8 cellular contexts compared by ENCODE assay signal in the genomic region with DNA sequence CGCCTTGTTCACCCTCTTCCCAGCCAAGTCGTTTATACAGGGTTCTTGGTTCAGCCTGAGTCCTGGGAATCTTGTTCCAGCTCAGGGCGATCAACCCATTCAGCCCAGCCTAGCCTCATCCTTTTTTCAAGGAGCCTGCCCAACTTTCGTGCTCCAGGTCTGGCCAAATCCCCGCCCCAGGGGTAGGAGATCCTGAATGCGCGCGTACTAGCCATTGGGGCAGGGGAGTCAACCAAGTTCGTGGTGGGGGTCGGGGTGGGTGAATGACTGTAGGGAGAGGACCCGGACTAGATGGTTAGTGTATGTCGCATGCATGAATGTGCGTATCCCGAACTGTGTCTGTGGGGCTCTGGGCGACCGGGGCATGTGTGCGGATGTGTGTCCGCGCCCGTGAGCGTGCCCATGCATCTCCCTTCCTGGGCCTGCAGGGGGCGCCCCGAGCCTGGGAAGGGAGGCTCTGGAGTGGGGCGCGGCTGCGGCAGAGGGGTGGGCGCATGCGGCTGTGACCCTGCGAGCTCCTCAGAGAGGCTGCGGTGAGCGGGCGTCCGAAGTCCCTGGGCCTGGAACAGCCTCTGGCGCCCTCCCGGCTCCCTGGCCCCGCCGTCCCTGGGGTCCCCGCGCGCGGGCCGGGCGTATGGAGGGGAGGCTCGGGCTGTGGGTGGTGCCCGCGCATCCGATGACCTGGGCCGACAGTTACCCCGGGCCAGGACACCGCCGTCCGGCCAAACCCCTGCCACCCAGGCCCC. TPM values are rescaled to one million over a fixed set of nuclear protein-coding genes. Genes with fewer than 3 reads are reported as not detected.
DNase-seq lines count a peak whose midpoint lies in the region; ATAC-seq and TF ChIP-seq lines count a peak whose summit lies in the region.

No MANE protein-coding gene starts in this region.

- peaks cover 33% of the 10 kb centered on the region for H3K27me3 ChIP-seq in endodermal cell (ENCODE audit: control insufficient read depth, insufficient read depth, low read length, poor library complexity, severe bottlenecking)
- peaks cover 13 to 24% of the 10 kb centered on the region in 2 experiments for H3K27me3 ChIP-seq in mesenchymal stem cell (ENCODE audit: control insufficient read depth in 1 of 2, insufficient read depth in 1 of 2, low read length in 2 of 2)

- H2BK15ac ChIP-seq in mesenchymal stem cell (ENCODE audit: low read depth, poor library complexity, severe bottlenecking): peak overlapping the region; percentile 8

- H3K23ac ChIP-seq in mesenchymal stem cell (ENCODE audit: low read length in 2 of 2): peak overlapping the region in 1 of 2 experiments; percentile 46

- no peaks in the 10 kb centered on the region for H3K79me1 ChIP-seq in mesenchymal stem cell (replicated peaks; ENCODE audit: low read length, poor library complexity, severe bottlenecking)

- H3K4me1 ChIP-seq in endodermal cell (ENCODE audit: control insufficient read depth, insufficient read depth, low read length) (no peaks in the 10 kb centered on the region), mesenchymal stem cell (ENCODE audit: control insufficient read depth, insufficient read depth, low read depth, low read length) (peaks cover 11% of the 10 kb centered on the region)

- no peak overlapping the region for H3K14ac ChIP-seq in mesenchymal stem cell (ENCODE audit: low read length in 2 of 2)

- H3K36me3 ChIP-seq in endodermal cell (ENCODE audit: control insufficient read depth, insufficient read depth, low read length) (no peaks in the 10 kb centered on the region), mesenchymal stem cell (ENCODE audit: control insufficient read depth in 1 of 2, insufficient read depth in 2 of 2, low read depth in 1 of 2, low read length in 2 of 2) (no peaks in the 10 kb centered on the region)

- no peak overlapping the region for H2BK12ac ChIP-seq in mesenchymal stem cell (ENCODE audit: low read length in 2 of 2)

- no peak overlapping the region for H3K27ac Mint-ChIP-seq in activated CD8-positive, alpha-beta memory T cell treated with anti-CD3 and anti-CD28 coated beads, Interleukin-2, amount 10 ng/mL, durations not matched to agents 7 days and 5 days
- no peak overlapping the region for H3K27ac Mint-ChIP-seq in endodermal cell

- H3K27ac ChIP-seq in endodermal cell (ENCODE audit: low read depth, low read length) (no peak overlapping the region), mesenchymal stem cell (ENCODE audit: low read length, poor library complexity, severe bottlenecking) (no peak overlapping the region)

- peak overlapping the region; percentile 19 for H4K8ac ChIP-seq in mesenchymal stem cell (ENCODE audit: low read length)

- peak; percentile 82 for DNase-seq in COLO668 (lab: John Stamatoyannopoulos, UW; ENCODE audit: unreplicated experiment)
- DNase-seq in NCI-H510A treated with DMSO at 0.1 percent for 48 hours (lab: John Stamatoyannopoulos, UW): peak; percentile 42
- DNase-seq in activated CD8-positive, alpha-beta memory T cell treated with anti-CD3 and anti-CD28 coated beads, Interleukin-2, amount 10 ng/mL, durations not matched to agents 7 days and 5 days: peak; percentile 79
- peak; percentile 94 for DNase-seq in endodermal cell
- peak; percentile 62 for DNase-seq in mesenchymal stem cell
- peak; percentile 56 to 70 (median 59) for DNase-seq in stimulated activated CD4-positive, alpha-beta T cell treated with anti-CD3 and anti-CD28 coated beads, TNF-alpha, amount 100 ng/mL, for 4 hours (ENCODE audit: low read depth in 3 of 3)

- peak overlapping the region; percentile 99 for H3K4me2 ChIP-seq in mesenchymal stem cell (ENCODE audit: low read length, poor library complexity, severe bottlenecking)

- peaks cover 8% of the 10 kb centered on the region for H3K4me1 Mint-ChIP-seq in activated CD8-positive, alpha-beta memory T cell treated with anti-CD3 and anti-CD28 coated beads, Interleukin-2, amount 10 ng/mL, durations not matched to agents 7 days and 5 days
- peaks cover 10% of the 10 kb centered on the region for H3K4me1 Mint-ChIP-seq in endodermal cell

- H3K4me3 Mint-ChIP-seq in activated CD8-positive, alpha-beta memory T cell treated with anti-CD3 and anti-CD28 coated beads, Interleukin-2, amount 10 ng/mL, durations not matched to agents 7 days and 5 days: peak overlapping the region; percentile 69
- H3K4me3 Mint-ChIP-seq in endodermal cell: peak overlapping the region; percentile 50

- peak; percentile 98 for TF ChIP-seq CTCF in endodermal cell (conservative IDR thresholded peaks at IDR 0.05)

- H3K9me3 ChIP-seq in endodermal cell (ENCODE audit: control insufficient read depth, low read length) (no peaks in the 10 kb centered on the region), mesenchymal stem cell (ENCODE audit: control insufficient read depth, low read length) (no peaks in the 10 kb centered on the region)

- no peaks in the 10 kb centered on the region for H3K9me3 Mint-ChIP-seq in activated CD8-positive, alpha-beta memory T cell treated with anti-CD3 and anti-CD28 coated beads, Interleukin-2, amount 10 ng/mL, durations not matched to agents 7 days and 5 days (ENCODE audit: low read depth)
- H3K9me3 Mint-ChIP-seq in endodermal cell: no peaks in the 10 kb centered on the region

- peak overlapping the region; percentile 96 for H2AFZ ChIP-seq in mesenchymal stem cell (ENCODE audit: low read depth, low read length)

- H3K9ac ChIP-seq in endodermal cell (ENCODE audit: extremely low read depth, low read length, poor library complexity, severe bottlenecking) (no peak overlapping the region), mesenchymal stem cell (ENCODE audit: low read length) (peak overlapping the region; percentile 86)

- peak; percentile 57 for ATAC-seq in HG02678 (IDR thresholded peaks at IDR 0.05; ENCODE audit: unreplicated experiment)
- peak; percentile 92 for ATAC-seq in activated CD8-positive, alpha-beta memory T cell treated with anti-CD3 and anti-CD28 coated beads, Interleukin-2, amount 10 ng/mL, durations not matched to agents 7 days and 5 days
- no peak for ATAC-seq in HG03457 (IDR thresholded peaks at IDR 0.05; ENCODE audit: unreplicated experiment)

- H3K18ac ChIP-seq in mesenchymal stem cell (ENCODE audit: low read depth in 1 of 2, low read length in 2 of 2): peak overlapping the region in 1 of 2 experiments; percentile 9

- H3K27me3 Mint-ChIP-seq in activated CD8-positive, alpha-beta memory T cell treated with anti-CD3 and anti-CD28 coated beads, Interleukin-2, amount 10 ng/mL, durations not matched to agents 7 days and 5 days: peaks cover 33% of the 10 kb centered on the region
- H3K27me3 Mint-ChIP-seq in endodermal cell (ENCODE audit: insufficient read depth): peaks cover 57% of the 10 kb centered on the region

- H2BK5ac ChIP-seq in mesenchymal stem cell (ENCODE audit: low read depth, low read length, poor library complexity, severe bottlenecking): no peak overlapping the region

- no peaks in the 10 kb centered on the region for H3K36me3 Mint-ChIP-seq in activated CD8-positive, alpha-beta memory T cell treated with anti-CD3 and anti-CD28 coated beads, Interleukin-2, amount 10 ng/mL, durations not matched to agents 7 days and 5 days
- no peaks in the 10 kb centered on the region for H3K36me3 Mint-ChIP-seq in endodermal cell (ENCODE audit: low read depth)

- H4K91ac ChIP-seq in mesenchymal stem cell (ENCODE audit: low read length): peak overlapping the region; percentile 55

- 12 to 23% methylated on average over 15 to 52 of the region's 52 CpGs for WGBS in endodermal cell (ENCODE audit: insufficient coverage in 1 of 2, insufficient read length in 1 of 2), 2 experiments
- WGBS in mesenchymal stem cell: 6% methylated on average over 52 of the region's 52 CpGs

- CTCF ChIA-PET in activated CD8-positive, alpha-beta memory T cell treated with anti-CD3 and anti-CD28 coated beads, Interleukin-2, amount 10 ng/mL, durations not matched to agents 7 days and 5 days (lab: Charles Lee): interaction anchor here (0.8 to 4.5 kb wide), 12 partner anchors 9 to 245 kb away, joined by 3 to 60 read pairs (median 6); a partner anchor contains a TSS

- H3K4me3 ChIP-seq in endodermal cell (ENCODE audit: low read length): peak overlapping the region; percentile 59
- peak overlapping the region; percentile 69 to 83 for H3K4me3 ChIP-seq in mesenchymal stem cell (ENCODE audit: insufficient read depth in 1 of 2, low read depth in 1 of 2, low read length in 2 of 2)

- H3K4ac ChIP-seq in mesenchymal stem cell (ENCODE audit: low read depth in 1 of 2, low read length in 2 of 2): no peak overlapping the region

- peak overlapping the region; percentile 27 for H2BK120ac ChIP-seq in mesenchymal stem cell (ENCODE audit: low read depth, low read length)

- H2AK5ac ChIP-seq in mesenchymal stem cell (ENCODE audit: low read length, severe bottlenecking): no peak overlapping the region

RNA-seq across cellular contexts. Expression of a gene that starts 8.7 kb away (rescaled TPM):
- not detected for total RNA-seq in activated CD8-positive, alpha-beta memory T cell treated with anti-CD3 and anti-CD28 coated beads, Interleukin-2, amount 10 ng/mL, durations not matched to agents 7 days and 5 days
- total RNA-seq in endodermal cell: not detected
- polyA plus RNA-seq in endodermal cell (2013, experiment 1 of 2): not detected
- polyA plus RNA-seq in endodermal cell (2013, experiment 2 of 2): not detected
- not detected for polyA plus RNA-seq in mesenchymal stem cell (2013, experiment 1 of 2)
- polyA plus RNA-seq in mesenchymal stem cell (2013, experiment 2 of 2): not detected

RNA-seq across cellular contexts. Expression of a gene that starts 10.1 kb away (rescaled TPM):
- total RNA-seq in activated CD8-positive, alpha-beta memory T cell treated with anti-CD3 and anti-CD28 coated beads, Interleukin-2, amount 10 ng/mL, durations not matched to agents 7 days and 5 days: not detected
- total RNA-seq in endodermal cell: not detected
- polyA plus RNA-seq in endodermal cell (2013, experiment 1 of 2): not detected
- polyA plus RNA-seq in endodermal cell (2013, experiment 2 of 2): not detected
- polyA plus RNA-seq in mesenchymal stem cell (2013, experiment 1 of 2): not detected
- not detected for polyA plus RNA-seq in mesenchymal stem cell (2013, experiment 2 of 2)

RNA-seq across cellular contexts. Expression of a gene that starts 38.7 kb away (rescaled TPM):
- not detected for total RNA-seq in activated CD8-positive, alpha-beta memory T cell treated with anti-CD3 and anti-CD28 coated beads, Interleukin-2, amount 10 ng/mL, durations not matched to agents 7 days and 5 days
- not detected for total RNA-seq in endodermal cell
- polyA plus RNA-seq in endodermal cell (2013, experiment 1 of 2): 0.53 TPM
- not detected for polyA plus RNA-seq in endodermal cell (2013, experiment 2 of 2)
- not detected for polyA plus RNA-seq in mesenchymal stem cell (2013, experiment 1 of 2)
- polyA plus RNA-seq in mesenchymal stem cell (2013, experiment 2 of 2): 0.10 TPM

RNA-seq across cellular contexts. Expression of a gene that starts 49.2 kb away (rescaled TPM):
- total RNA-seq in activated CD8-positive, alpha-beta memory T cell treated with anti-CD3 and anti-CD28 coated beads, Interleukin-2, amount 10 ng/mL, durations not matched to agents 7 days and 5 days: 10 to 100 TPM; 26.5 to 26.7 TPM
- 10 to 100 TPM in 1 of 2 donors, 1 to 10 TPM in 1; 6.9 to 12.7 TPM for total RNA-seq in endodermal cell
- polyA plus RNA-seq in endodermal cell (2013, experiment 1 of 2): 26.2 TPM
- 23.3 TPM for polyA plus RNA-seq in endodermal cell (2013, experiment 2 of 2)
- 13.4 TPM for polyA plus RNA-seq in mesenchymal stem cell (2013, experiment 1 of 2)
- polyA plus RNA-seq in mesenchymal stem cell (2013, experiment 2 of 2): 13.5 TPM

RNA-seq across cellular contexts. Expression of a gene that starts 54.7 kb away (rescaled TPM):
- 10 to 100 TPM; 61.0 to 71.3 TPM for total RNA-seq in activated CD8-positive, alpha-beta memory T cell treated with anti-CD3 and anti-CD28 coated beads, Interleukin-2, amount 10 ng/mL, durations not matched to agents 7 days and 5 days
- 10 to 100 TPM; 44.3 to 49.3 TPM for total RNA-seq in endodermal cell
- polyA plus RNA-seq in endodermal cell (2013, experiment 1 of 2): 59.2 TPM
- polyA plus RNA-seq in endodermal cell (2013, experiment 2 of 2): 44.1 TPM
- polyA plus RNA-seq in mesenchymal stem cell (2013, experiment 1 of 2): 28.6 TPM
- 26.5 TPM for polyA plus RNA-seq in mesenchymal stem cell (2013, experiment 2 of 2)

Comparison
In these comparisons a context has a peak if more than half of its experiments do, and no peak if none do; other contexts are left out.
1. DNase-seq: peak in every context shown above with its lines; median percentile 94 in endodermal cell; 82 in COLO668; 79 in activated CD8-positive, alpha-beta memory T cell treated with anti-CD3 and anti-CD28 coated beads, Interleukin-2, amount 10 ng/mL, durations not matched to agents 7 days and 5 days; 62 in mesenchymal stem cell; 59 in stimulated activated CD4-positive, alpha-beta T cell treated with anti-CD3 and anti-CD28 coated beads, TNF-alpha, amount 100 ng/mL, for 4 hours; 42 in NCI-H510A treated with DMSO at 0.1 percent for 48 hours.